ENCODE assay signal across 1 cellular context in the genomic region with DNA sequence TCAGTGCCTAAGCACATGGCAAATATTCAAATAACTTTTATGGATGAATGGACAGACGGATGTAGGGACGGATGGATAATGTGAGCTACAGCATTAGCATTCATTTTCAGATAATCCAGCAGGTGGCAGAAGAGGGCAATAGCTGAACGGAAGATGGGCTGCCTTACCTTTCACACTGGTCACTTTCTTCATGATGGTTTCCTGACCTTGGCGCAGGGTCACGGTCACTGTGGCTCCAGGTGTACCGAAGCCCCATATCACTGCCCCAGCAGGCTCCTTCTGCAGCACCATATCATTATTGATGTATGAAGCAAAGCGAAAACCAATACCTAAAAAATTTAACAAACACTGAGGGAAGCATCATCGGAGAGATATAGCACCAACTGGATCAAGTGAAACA.
TF ChIP-seq lines count a peak whose summit lies in the region.

No MANE protein-coding gene starts in this region.

TF ChIP-seq in K562, 482 proteins besides CTCF, POLR2A, EP300 and RAD21:
- TF ChIP-seq CTBP1 (IDR thresholded peaks at IDR 0.05; ENCODE audit: borderline replicate concordance) (peak; percentile 74), RCOR1 (IDR thresholded peaks at IDR 0.05; ENCODE audit: borderline replicate concordance in 1 of 2, low read depth in 2 of 2, low read length in 2 of 2) (peak in 1 of 2 experiments; percentile 73; a peak in 1 of 4 replicates), ZEB2 (IDR thresholded peaks at IDR 0.05) (peak; percentile 67; the same call in 1 of the 2 replicates), ZNF77 (CRISPR knock-in tag; IDR thresholded peaks at IDR 0.05) (no peak), ESRRA (IDR thresholded peaks at IDR 0.05; ENCODE audit: borderline replicate concordance, low read depth) (peak; percentile 93), NR2C1 (IDR thresholded peaks at IDR 0.05) (0 out of 2 replicates have a peak, but pooled peaks have one; percentile 19), NR2C1 (tag; IDR thresholded peaks at IDR 0.05) (peak; percentile 69), ZNF12 (CRISPR knock-in tag; IDR thresholded peaks at IDR 0.05) (no peak), GABPA (tag; conservative IDR thresholded peaks at IDR 0.05; ENCODE audit: low read depth) (0 out of 2 replicates have a peak, but pooled peaks have one; percentile 24), IRF2 (CRISPR knock-in tag; IDR thresholded peaks at IDR 0.05) (no peak), ZNF778 (CRISPR knock-in tag; IDR thresholded peaks at IDR 0.05) (no peak), DEAF1 (CRISPR knock-in tag; IDR thresholded peaks at IDR 0.05) (peak; percentile 67; the same call in 1 of the 2 replicates), KDM1A (IDR thresholded peaks at IDR 0.05) (peak in 1 of 2 experiments; percentile 41; a peak in 1 of 4 replicates), SMAD4 (CRISPR knock-in tag; conservative IDR thresholded peaks at IDR 0.05) (no peak), ARID2 (IDR thresholded peaks at IDR 0.05) (0 out of 2 replicates have a peak, but pooled peaks have one; percentile 31), SMARCA4 (IDR thresholded peaks at IDR 0.05) (peak; percentile 42; the same call in 1 of the 2 replicates), PHB2 (IDR thresholded peaks at IDR 0.05; ENCODE audit: low read depth) (no peak), SMC3 (conservative IDR thresholded peaks at IDR 0.05; ENCODE audit: insufficient read depth, low read depth, low read length) (peak; percentile 68; the same call in 1 of the 2 replicates), SP1 (CRISPR knock-in tag; IDR thresholded peaks at IDR 0.05) (no peak), MYNN (IDR thresholded peaks at IDR 0.05) (no peak), MYNN (CRISPR knock-in tag; IDR thresholded peaks at IDR 0.05) (no peak), NR2C2 (CRISPR knock-in tag; IDR thresholded peaks at IDR 0.05) (no peak), NR2C2 (tag; IDR thresholded peaks at IDR 0.05) (peak; percentile 36; the same call in 1 of the 2 replicates), CBX3 (IDR thresholded peaks at IDR 0.05; ENCODE audit: borderline replicate concordance in 1 of 2, low read length in 2 of 2) (0 out of 3 replicates have a peak, but pooled peaks of 1 of the 2 experiments have one; percentile 11), ETV1 (tag; conservative IDR thresholded peaks at IDR 0.05; ENCODE audit: low read depth) (peak; percentile 39; the same call in 1 of the 2 replicates)
